In genomic region chr7:76317782-76318487, GRCh38 we compare ENCODE assay signal across 8 cellular contexts. TPM values are rescaled to one million over a fixed set of nuclear protein-coding genes. Genes with fewer than 3 reads are reported as not detected.
DNase-seq lines count a peak whose midpoint lies in the region; ATAC-seq and TF ChIP-seq lines count a peak whose summit lies in the region.

No MANE protein-coding gene starts in this region.

- H3K36me3 ChIP-seq in kidney epithelial cell (ENCODE audit: control insufficient read depth, insufficient read depth, low read length) = no peaks in the 10 kb centered on the region

- H3K4me3 ChIP-seq in AG10803 (ENCODE audit: low read length) (peak overlapping the region; percentile 94), kidney epithelial cell (ENCODE audit: low read depth, low read length) (peak overlapping the region; percentile 61)

- TF ChIP-seq CTCF in AG10803 (conservative IDR thresholded peaks at IDR 0.05; ENCODE audit: low read length) = no peak
- no peak for TF ChIP-seq CTCF in kidney epithelial cell (IDR thresholded peaks at IDR 0.05; ENCODE audit: insufficient read depth, low read length, poor library complexity, severe bottlenecking)

- ATAC-seq in GM19035 (IDR thresholded peaks at IDR 0.05; ENCODE audit: unreplicated experiment) (peak; percentile 87), HG03342 (IDR thresholded peaks at IDR 0.05; ENCODE audit: unreplicated experiment) (peak; percentile 88)
- peak; percentile 96 to 97 for ATAC-seq in activated CD4-positive, CD25-positive, alpha-beta regulatory T cell treated with anti-CD3 and anti-CD28 coated beads, Interleukin-2, amount 50 U/mL, for 24 hours

- no peaks in the 10 kb centered on the region for H3K27me3 ChIP-seq in kidney epithelial cell (ENCODE audit: control insufficient read depth, insufficient read depth, low read length)

- peak; percentile 95 for DNase-seq in AG10803 (ENCODE audit: low read depth)
- DNase-seq in NCI-H446 (lab: John Stamatoyannopoulos, UW) = peak; percentile 78 to 92
- DNase-seq in cerebellar nuclear complex (lab: John Stamatoyannopoulos, UW) = peak; percentile 77 to 88
- peak; percentile 83 for DNase-seq in kidney epithelial cell (ENCODE audit: low read depth)
- DNase-seq in stimulated activated CD4-positive, alpha-beta T cell treated with anti-CD3 and anti-CD28 coated beads, Interleukin-15, amount 100 ng/mL, for 48 hours (ENCODE audit: low read depth in 2 of 2) = peak; percentile 92 to 95

RNA-seq across cellular contexts. Expression of gene HSPB1, which starts 15.5 kb away (rescaled TPM):
- total RNA-seq in kidney epithelial cell = 138 and 214 TPM in 2 replicates

RNA-seq across cellular contexts. Expression of gene YWHAG, which starts 40.9 kb away (rescaled TPM):
- 114 and 115 TPM in 2 replicates for total RNA-seq in kidney epithelial cell

Comparison
In these comparisons a context has a peak if more than half of its experiments do, and no peak if none do; other contexts are left out.
1. Peak in every context shown above with its lines: DNase-seq, ATAC-seq and H3K4me3 ChIP-seq.